In genomic region chr3:127800508-127800907, GRCh38 we compare ENCODE assay signal across 9 cellular contexts. TPM values are rescaled to one million over a fixed set of nuclear protein-coding genes. Genes with fewer than 3 reads are reported as not detected.
DNase-seq lines count a peak whose midpoint lies in the region; ATAC-seq, FAIRE-seq and TF ChIP-seq lines count a peak whose summit lies in the region.
"Had no signal": no experiment of that assay in that cellular context is flagged by ENCODE, and none has a peak within 500 bp of the region (broad histone marks: within the 10 kb centered on the region; RNA-seq: fewer than 3 reads in every experiment).

No MANE protein-coding gene starts in this region.

- H3K27me3 Mint-ChIP-seq in Calu3 (ENCODE audit: unreplicated experiment), result no peaks in the 10 kb centered on the region

- H3K9me2 ChIP-seq in Loucy (replicated peaks; ENCODE audit: low read depth, low read length), result no peaks in the 10 kb centered on the region

- peak overlapping the region; percentile 52 for H3K27ac ChIP-seq in left ventricle myocardium inferior (replicated peaks)
- no peak overlapping the region for H3K27ac ChIP-seq in right cardiac atrium (ENCODE audit: low read length)

- H3K27me3 ChIP-seq in left ventricle myocardium inferior (ENCODE audit: low read depth) (no peaks in the 10 kb centered on the region), right cardiac atrium (ENCODE audit: control insufficient read depth, insufficient read depth) (no peaks in the 10 kb centered on the region), Loucy (ENCODE audit: insufficient read depth, low read length, poor library complexity, severe bottlenecking) (no peaks in the 10 kb centered on the region), bronchial epithelial cell (ENCODE audit: control insufficient read depth, insufficient read depth, low read length) (no peaks in the 10 kb centered on the region)

- H4K20me1 ChIP-seq in Loucy (ENCODE audit: insufficient read depth, low read length, poor library complexity, severe bottlenecking), result no peaks in the 10 kb centered on the region

- peaks cover 48% of the 10 kb centered on the region for H3K4me1 Mint-ChIP-seq in Calu3 (ENCODE audit: low read depth, unreplicated experiment)

- peak overlapping the region; percentile 82 for H3K9ac ChIP-seq in Loucy (ENCODE audit: low read depth, low read length, poor library complexity, severe bottlenecking)

- no peak overlapping the region for H2AFZ ChIP-seq in Loucy (ENCODE audit: low read length)

- H3F3A ChIP-seq in Loucy (ENCODE audit: low read depth), result peaks cover 16% of the 10 kb centered on the region

- peak overlapping the region; percentile 67 for H3K4me2 ChIP-seq in Loucy (ENCODE audit: low read depth, low read length, poor library complexity, severe bottlenecking)

- H3K4me3 ChIP-seq in left ventricle myocardium inferior (no peak overlapping the region), right cardiac atrium (ENCODE audit: low read length) (no peak overlapping the region), Loucy (ENCODE audit: low read length, poor library complexity, severe bottlenecking) (peak overlapping the region; percentile 53), bronchial epithelial cell (ENCODE audit: low read depth, low read length) (no peak overlapping the region)
- H3K4me3 ChIP-seq: K562 had no signal

- no peak overlapping the region for H3K27ac Mint-ChIP-seq in Calu3 (ENCODE audit: unreplicated experiment)

- H3K36me3 Mint-ChIP-seq in Calu3 (ENCODE audit: insufficient read depth, unreplicated experiment), result no peaks in the 10 kb centered on the region

- ATAC-seq in right cardiac atrium (no peak), HG03135 (IDR thresholded peaks at IDR 0.05; ENCODE audit: unreplicated experiment) (no peak), left lobe of liver (no peak)
- ATAC-seq: K562 had no signal

- BruUV-seq in Calu3 (replicated peaks; lab: Mats Ljungman, UMichigan), result no TSS peak

- H3K9me3 ChIP-seq in left ventricle myocardium inferior (replicated peaks), result no peaks in the 10 kb centered on the region
- H3K9me3 ChIP-seq in right cardiac atrium (ENCODE audit: control insufficient read depth, low read length), result no peaks in the 10 kb centered on the region
- H3K9me3 ChIP-seq in Loucy (ENCODE audit: insufficient read depth, low read depth, low read length), result no peaks in the 10 kb centered on the region

- DNase-seq in left ventricle myocardium inferior (no peak), right cardiac atrium (no peak), bronchial epithelial cell (ENCODE audit: low read depth) (peak; percentile 53), left lobe of liver (ENCODE audit: low spot score) (no peak), Calu3 (no peak)
- DNase-seq in stimulated activated naive CD4-positive, alpha-beta T cell (lab: John Stamatoyannopoulos, UW), result no peak

- H3K9me3 Mint-ChIP-seq in Calu3 (ENCODE audit: low read depth, unreplicated experiment), result peaks cover 2% of the 10 kb centered on the region

- no peak overlapping the region for H3K4me3 Mint-ChIP-seq in Calu3 (ENCODE audit: low read depth, unreplicated experiment)

- TF ChIP-seq CTCF in left ventricle myocardium inferior (IDR thresholded peaks at IDR 0.05; ENCODE audit: borderline replicate concordance), result no peak
- TF ChIP-seq CTCF in Loucy (conservative IDR thresholded peaks at IDR 0.05; ENCODE audit: low read length), result no peak
- no peak for TF ChIP-seq CTCF in bronchial epithelial cell (IDR thresholded peaks at IDR 0.05; ENCODE audit: insufficient read depth, low read length, severe bottlenecking)
- TF ChIP-seq CTCF in Calu3 (IDR thresholded peaks at IDR 0.05; ENCODE audit: unreplicated experiment), result no peak

- H3K4me1 ChIP-seq in left ventricle myocardium inferior (peaks cover 75% of the 10 kb centered on the region), right cardiac atrium (ENCODE audit: control insufficient read depth, insufficient read depth, low read length) (peaks cover 14% of the 10 kb centered on the region), Loucy (ENCODE audit: insufficient read depth, low read length, poor library complexity, severe bottlenecking) (peaks cover 81% of the 10 kb centered on the region)

- H3K36me3 ChIP-seq in left ventricle myocardium inferior (peaks cover 66% of the 10 kb centered on the region), Loucy (ENCODE audit: insufficient read depth, low read length) (peaks cover 35% of the 10 kb centered on the region; the same call in 1 of the 2 replicates), bronchial epithelial cell (ENCODE audit: control insufficient read depth, insufficient read depth, low read length) (peaks cover 2% of the 10 kb centered on the region)

- 64% methylated on average over 2 of the region's 2 CpGs for WGBS in right cardiac atrium

- intact Hi-C loops in left ventricle myocardium inferior (cut with micrococcal nuclease) (no loop called here), right cardiac atrium (cut with DNase I) (no loop called here), Calu3 (cut with micrococcal nuclease; ENCODE audit: unreplicated experiment) (no loop called here)

- CTCF ChIA-PET in Calu3 (lab: Charles Lee), result interaction anchor here (0.5 kb wide), 1 partner anchor 54 kb away, joined by 5 read pairs; no protein-coding TSS in a partner anchor

- no peak for FAIRE-seq in bronchial epithelial cell (lab: Jason Lieb, UNC)
- FAIRE-seq: K562 had no signal

- peaks cover 77% of the 10 kb centered on the region for H3K79me2 ChIP-seq in Loucy (ENCODE audit: insufficient read depth, low read length)

RNA-seq across cellular contexts. Expression of gene MGLL, which starts 21.8 kb away (rescaled TPM):
- 67.0 TPM for total RNA-seq in left ventricle myocardium inferior
- total RNA-seq in right cardiac atrium, result 10 to 100 TPM; 52.2 to 80.4 (median 65.3) TPM
- polyA plus RNA-seq in right cardiac atrium, result 64.9 TPM
- total RNA-seq in bronchial epithelial cell, result 25.5 and 47.9 TPM in 2 replicates
- 139 TPM for total RNA-seq in left lobe of liver
- total RNA-seq in Calu3 (2022), result 42.4 and 55.2 TPM in 2 replicates
